ENCODE assay signal across 8 cellular contexts in the genomic region with DNA sequence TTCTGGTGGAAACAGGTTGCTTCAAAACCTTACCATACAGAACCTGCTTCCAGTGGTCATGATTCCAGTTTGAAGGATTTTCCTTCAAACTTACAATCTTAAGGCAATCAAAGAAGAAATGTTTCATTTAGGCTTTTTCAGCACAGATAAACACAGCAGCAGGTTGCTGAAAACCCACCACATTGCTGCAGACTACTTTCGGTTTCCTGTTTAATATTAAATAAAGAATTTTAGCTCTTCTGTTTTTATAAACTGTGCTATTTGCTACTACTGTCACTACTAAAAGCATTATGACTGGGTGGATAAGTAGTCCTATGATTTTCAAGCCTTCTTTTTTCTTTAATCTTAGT. TPM values are rescaled to one million over a fixed set of nuclear protein-coding genes. Genes with fewer than 3 reads are reported as not detected.
DNase-seq lines count a peak whose midpoint lies in the region; ATAC-seq and TF ChIP-seq lines count a peak whose summit lies in the region.

No MANE protein-coding gene starts in this region.

- peak overlapping the region; percentile 53 to 79 (median 74) for H3K27ac ChIP-seq in BLaER1 treated with 17β-estradiol and CSF1 and Interleukin-3, amounts not matched to agents 10 nM and 100 nM
- H3K27ac ChIP-seq in mesendoderm (ENCODE audit: low read depth, low read length) = no peak overlapping the region

- H3K79me1 ChIP-seq in mesendoderm (ENCODE audit: low read length) = no peaks in the 10 kb centered on the region

- H3K36me3 ChIP-seq in BLaER1 treated with 17β-estradiol and CSF1 and Interleukin-3, amounts not matched to agents 10 nM and 100 nM = 0 out of 22 replicates have a peak, but pooled peaks cover 0 to 6% (median 0%) of the 10 kb centered on the region in 11 experiments
- no peaks in the 10 kb centered on the region for H3K36me3 ChIP-seq in mesendoderm (ENCODE audit: control insufficient read depth, insufficient read depth, low read length)

- no peak overlapping the region for H2BK120ac ChIP-seq in mesendoderm (ENCODE audit: low read depth, low read length)

- ATAC-seq in GM21786 (IDR thresholded peaks at IDR 0.05; ENCODE audit: unreplicated experiment) = peak; percentile 1
- ATAC-seq in WTC11 = no peak

- peak overlapping the region; percentile 75 to 98 (median 90) for H3K4me2 ChIP-seq in BLaER1 treated with 17β-estradiol and CSF1 and Interleukin-3, amounts not matched to agents 10 nM and 100 nM
- no peak overlapping the region for H3K4me2 ChIP-seq in mesendoderm (ENCODE audit: low read length)

- H3K4me1 ChIP-seq in BLaER1 treated with 17β-estradiol and CSF1 and Interleukin-3, amounts not matched to agents 10 nM and 100 nM = peaks cover 59 to 98% (median 88%) of the 10 kb centered on the region in 10 experiments
- peaks cover 2% of the 10 kb centered on the region for H3K4me1 ChIP-seq in mesendoderm (ENCODE audit: control insufficient read depth, low read depth, low read length)

- POLR2A ChIA-PET in WTC11 (lab: Charles Lee) = no interaction called here

- no peaks in the 10 kb centered on the region for H3K79me2 ChIP-seq in mesendoderm (ENCODE audit: control insufficient read depth, insufficient read depth, low read length)

- H3K4me1 Mint-ChIP-seq in WTC11 = peaks cover 66% of the 10 kb centered on the region

- H3K27me3 Mint-ChIP-seq in WTC11 (ENCODE audit: low read depth) = no peaks in the 10 kb centered on the region

- no peak overlapping the region for H3K23ac ChIP-seq in mesendoderm (ENCODE audit: low read length)

- peak overlapping the region; percentile 93 for H3K27ac Mint-ChIP-seq in WTC11

- H3K9me3 ChIP-seq in BLaER1 treated with 17β-estradiol and CSF1 and Interleukin-3, amounts not matched to agents 10 nM and 100 nM (replicated peaks in 1 of 11) = 0 out of 22 replicates have a peak, but pooled peaks cover 0 to 4% (median 0%) of the 10 kb centered on the region in 11 experiments

- H3K4ac ChIP-seq in mesendoderm (ENCODE audit: low read depth, low read length) = peak overlapping the region; percentile 11

- no peak overlapping the region for H3K56ac ChIP-seq in mesendoderm (ENCODE audit: low read length)

- no peak overlapping the region for H3K18ac ChIP-seq in mesendoderm (ENCODE audit: low read length)

- no peak overlapping the region for H3K4me3 Mint-ChIP-seq in WTC11

- CTCF ChIA-PET in WTC11 (lab: Charles Lee) = no interaction called here

- H4K20me1 ChIP-seq in BLaER1 treated with 17β-estradiol and CSF1 and Interleukin-3, amounts not matched to agents 10 nM and 100 nM = no peaks in the 10 kb centered on the region

- H3K36me3 Mint-ChIP-seq in WTC11 = peaks cover 3% of the 10 kb centered on the region; the same call in 1 of the 2 replicates

- peak overlapping the region; percentile 35 to 62 (median 52); a peak in 19 of 20 replicates for H3K4me3 ChIP-seq in BLaER1 treated with 17β-estradiol and CSF1 and Interleukin-3, amounts not matched to agents 10 nM and 100 nM
- H3K4me3 ChIP-seq in mesendoderm (ENCODE audit: low read length) = no peak overlapping the region

- H3K9ac ChIP-seq in BLaER1 treated with 17β-estradiol and CSF1 and Interleukin-3, amounts not matched to agents 10 nM and 100 nM = peak overlapping the region; percentile 45 to 76 (median 71)
- no peak overlapping the region for H3K9ac ChIP-seq in mesendoderm (ENCODE audit: low read length)

- no peak for DNase-seq in WTC11 (ENCODE audit: low spot score)
- no peak for DNase-seq in mesendoderm
- DNase-seq in activated gamma-delta T cell (lab: John Stamatoyannopoulos, UW) = no peak
- no peak for DNase-seq in LoVo (ENCODE audit: low spot score)
- DNase-seq in hypothalamus (lab: John Stamatoyannopoulos, UW) = no peak
- DNase-seq in NCI-H345 (lab: John Stamatoyannopoulos, UW) = no peak

- H4K5ac ChIP-seq in mesendoderm (ENCODE audit: low read length) = no peak overlapping the region

- peak overlapping the region; percentile 25 for H2BK15ac ChIP-seq in mesendoderm (replicated peaks; ENCODE audit: low read depth)

- no CpG with 5 or more reads among the region's 1 CpG for WGBS in mesendoderm (ENCODE audit: extremely low coverage, insufficient coverage, low lambda C conversion rate)

- H2AK5ac ChIP-seq in mesendoderm (ENCODE audit: low read length) = no peak overlapping the region

- H3K27me3 ChIP-seq in BLaER1 treated with 17β-estradiol and CSF1 and Interleukin-3, amounts not matched to agents 10 nM and 100 nM = 0 out of 22 replicates have a peak, but pooled peaks cover 0 to 6% (median 0%) of the 10 kb centered on the region in 11 experiments
- no peaks in the 10 kb centered on the region for H3K27me3 ChIP-seq in mesendoderm (ENCODE audit: insufficient read depth, low read length, poor library complexity)

- H3K9me3 Mint-ChIP-seq in WTC11 = no peaks in the 10 kb centered on the region

- H2BK5ac ChIP-seq in mesendoderm (ENCODE audit: low read length) = no peak overlapping the region

- H4K8ac ChIP-seq in mesendoderm (ENCODE audit: low read depth, low read length) = no peak overlapping the region

- TF ChIP-seq CTCF in WTC11 (IDR thresholded peaks at IDR 0.05) = no peak

TF ChIP-seq in WTC11, 78 proteins besides CTCF, POLR2A, EP300 and RAD21:
- TF ChIP-seq RORB (CRISPR knock-in tag; IDR thresholded peaks at IDR 0.05) (no peak), HMGA2 (CRISPR knock-in tag; IDR thresholded peaks at IDR 0.05) (no peak), E2F4 (CRISPR knock-in tag; IDR thresholded peaks at IDR 0.05; ENCODE audit: borderline replicate concordance, low read depth) (no peak), SOX15 (CRISPR knock-in tag; IDR thresholded peaks at IDR 0.05) (no peak), MAX (CRISPR knock-in tag; IDR thresholded peaks at IDR 0.05) (no peak), ZNF219 (CRISPR knock-in tag; IDR thresholded peaks at IDR 0.05; ENCODE audit: borderline replicate concordance) (no peak), MXD4 (CRISPR knock-in tag; IDR thresholded peaks at IDR 0.05; ENCODE audit: borderline replicate concordance) (no peak), ZNF232 (CRISPR knock-in tag; IDR thresholded peaks at IDR 0.05) (no peak), GRHL2 (CRISPR knock-in tag; IDR thresholded peaks at IDR 0.05; ENCODE audit: insufficient replicate concordance, severe bottlenecking) (no peak), NFATC4 (CRISPR knock-in tag; IDR thresholded peaks at IDR 0.05) (no peak), RELA (CRISPR knock-in tag; IDR thresholded peaks at IDR 0.05; ENCODE audit: borderline replicate concordance) (no peak), ZNF416 (CRISPR knock-in tag; IDR thresholded peaks at IDR 0.05) (no peak), TEAD1 (CRISPR knock-in tag; IDR thresholded peaks at IDR 0.05) (no peak)
- TF ChIP-seq, protein P1, sequence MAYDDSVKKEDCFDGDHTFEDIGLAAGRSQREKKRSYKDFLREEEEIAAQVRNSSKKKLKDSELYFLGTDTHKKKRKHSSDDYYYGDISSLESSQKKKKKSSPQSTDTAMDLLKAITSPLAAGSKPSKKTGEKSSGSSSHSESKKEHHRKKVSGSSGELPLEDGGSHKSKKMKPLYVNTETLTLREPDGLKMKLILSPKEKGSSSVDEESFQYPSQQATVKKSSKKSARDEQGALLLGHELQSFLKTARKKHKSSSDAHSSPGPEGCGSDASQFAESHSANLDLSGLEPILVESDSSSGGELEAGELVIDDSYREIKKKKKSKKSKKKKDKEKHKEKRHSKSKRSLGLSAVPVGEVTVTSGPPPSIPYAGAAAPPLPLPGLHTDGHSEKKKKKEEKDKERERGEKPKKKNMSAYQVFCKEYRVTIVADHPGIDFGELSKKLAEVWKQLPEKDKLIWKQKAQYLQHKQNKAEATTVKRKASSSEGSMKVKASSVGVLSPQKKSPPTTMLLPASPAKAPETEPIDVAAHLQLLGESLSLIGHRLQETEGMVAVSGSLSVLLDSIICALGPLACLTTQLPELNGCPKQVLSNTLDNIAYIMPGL (CRISPR knock-in tag; IDR thresholded peaks at IDR 0.05) = no peak

RNA-seq across cellular contexts. Expression of gene FOXN3, which starts 13.2 kb away (rescaled TPM):
- total RNA-seq in WTC11 (2021) = 143 to 170 TPM (median 147 TPM) in 3 replicates
- polyA plus RNA-seq in mesendoderm (2013, experiment 1 of 2) = 45.2 TPM
- 47.9 TPM for polyA plus RNA-seq in mesendoderm (2013, experiment 2 of 2)
